Comparison of ENCODE assay signal across 8 cellular contexts in the genomic region with DNA sequence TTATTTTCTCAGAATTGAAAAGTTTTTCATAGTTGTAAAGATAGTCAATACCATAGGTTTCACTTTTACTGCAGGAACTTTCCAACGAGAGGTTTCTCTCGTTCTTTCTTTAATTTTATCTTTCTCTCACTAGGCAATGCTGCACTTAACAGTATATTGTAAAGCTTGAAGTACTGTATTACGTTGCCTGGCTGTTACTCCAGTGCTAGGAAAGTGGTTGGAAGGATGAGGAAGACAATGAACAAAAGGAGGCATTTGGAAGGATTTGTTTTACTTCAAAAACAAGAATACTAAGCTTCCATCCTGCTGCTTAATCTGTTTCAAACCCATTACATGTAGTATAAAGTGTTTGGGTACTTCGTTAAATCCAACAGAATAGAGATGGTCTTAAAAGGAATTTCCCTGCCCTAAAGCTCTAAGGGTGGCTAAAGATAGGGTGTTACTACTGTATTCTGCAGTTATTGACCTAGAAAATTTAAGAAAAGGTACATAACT. TPM values are rescaled to one million over a fixed set of nuclear protein-coding genes. Genes with fewer than 3 reads are reported as not detected.
DNase-seq lines count a peak whose midpoint lies in the region; ATAC-seq and TF ChIP-seq lines count a peak whose summit lies in the region.

No MANE protein-coding gene starts in this region.

- H3K9me3 ChIP-seq in H9 (ENCODE audit: control insufficient read depth, low read depth, low read length) = no peaks in the 10 kb centered on the region
- no peaks in the 10 kb centered on the region for H3K9me3 ChIP-seq in stomach smooth muscle (ENCODE audit: control insufficient read depth in 2 of 2, low read length in 2 of 2)

- peak overlapping the region; percentile 73 for H3K4me2 ChIP-seq in H9 (ENCODE audit: insufficient read depth, insufficient read length, low read length)

- no peak overlapping the region for H3K18ac ChIP-seq in H9 (ENCODE audit: insufficient read length, low read depth, low read length)

- no peak overlapping the region for H3T11ph ChIP-seq in H9 (ENCODE audit: low read length)

- H3K4me1 Mint-ChIP-seq in H9 = peaks cover 20 to 22% of the 10 kb centered on the region in 2 experiments
- peaks cover 49% of the 10 kb centered on the region for H3K4me1 Mint-ChIP-seq in activated naive CD8-positive, alpha-beta T cell treated with anti-CD3 and anti-CD28 coated beads for 36 hours
- peaks cover 43 to 47% of the 10 kb centered on the region in 2 donors for H3K4me1 Mint-ChIP-seq in immature natural killer cell

- no peaks in the 10 kb centered on the region for H3K27me3 ChIP-seq in H9 (ENCODE audit: insufficient read depth, low read length)
- no peaks in the 10 kb centered on the region for H3K27me3 ChIP-seq in stomach smooth muscle (ENCODE audit: control insufficient read depth in 1 of 2, insufficient read depth in 2 of 2, low read length in 2 of 2)

- no peak overlapping the region for H2AFZ ChIP-seq in H9 (ENCODE audit: low read length)

- H3K14ac ChIP-seq in H9 (ENCODE audit: insufficient read depth, low read length) = no peak overlapping the region

- H3K27ac ChIP-seq in H9 (ENCODE audit: insufficient read length, low read depth, low read length) (no peak overlapping the region), stomach smooth muscle (ENCODE audit: low read length) (peak overlapping the region; percentile 49)

- no peak overlapping the region for H4K8ac ChIP-seq in H9 (replicated peaks; ENCODE audit: insufficient read length, low read depth, low read length)

- H3K4me3 Mint-ChIP-seq in H9 = peak overlapping the region; percentile 99
- H3K4me3 Mint-ChIP-seq in activated naive CD8-positive, alpha-beta T cell treated with anti-CD3 and anti-CD28 coated beads for 36 hours = peak overlapping the region; percentile 99
- H3K4me3 Mint-ChIP-seq in immature natural killer cell = peak overlapping the region; percentile 95 to 99 (median 99)

- H3K4me3 ChIP-seq in AG09309 (ENCODE audit: control insufficient read depth, low read depth, low read length) = peak overlapping the region; percentile 83
- peak overlapping the region; percentile 80 to 87 for H3K4me3 ChIP-seq in stomach smooth muscle (ENCODE audit: low read length in 2 of 2)

- no peaks in the 10 kb centered on the region for H3K36me3 Mint-ChIP-seq in H9 (ENCODE audit: insufficient read depth in 1 of 3, low read depth in 3 of 3)
- H3K36me3 Mint-ChIP-seq in activated naive CD8-positive, alpha-beta T cell treated with anti-CD3 and anti-CD28 coated beads for 36 hours = peaks cover 9% of the 10 kb centered on the region
- no peaks in the 10 kb centered on the region for H3K36me3 Mint-ChIP-seq in immature natural killer cell

- no peaks in the 10 kb centered on the region for H4K20me1 ChIP-seq in H9 (ENCODE audit: control insufficient read depth, insufficient read depth, insufficient read length)

- H2BK15ac ChIP-seq in H9 (ENCODE audit: low read depth, low read length) = no peak overlapping the region

- peaks cover 6% of the 10 kb centered on the region for H3K23me2 ChIP-seq in H9 (ENCODE audit: insufficient read length, low read depth, low read length, poor library complexity, severe bottlenecking)

- no peak overlapping the region for H3K56ac ChIP-seq in H9 (ENCODE audit: insufficient read length, low read depth, low read length)

- H3K4ac ChIP-seq in H9 (ENCODE audit: low read depth, low read length) = no peak overlapping the region

- H3K9ac ChIP-seq in H9 (ENCODE audit: extremely low read depth, insufficient read length, low read length) = no peak overlapping the region
- H3K9ac ChIP-seq in stomach smooth muscle (ENCODE audit: low read length in 2 of 2) = peak overlapping the region; percentile 72 to 91

- no peak overlapping the region for H3K23ac ChIP-seq in H9 (ENCODE audit: insufficient read length, low read depth, low read length)

- H2AK5ac ChIP-seq in H9 (ENCODE audit: insufficient read length, low read length) = no peak overlapping the region

- H2BK5ac ChIP-seq in H9 (ENCODE audit: insufficient read length, low read length) = no peak overlapping the region

- no peak overlapping the region for H4K91ac ChIP-seq in H9 (ENCODE audit: insufficient read length, low read depth, low read length)

- H4K5ac ChIP-seq in H9 (ENCODE audit: insufficient read length, low read depth, low read length) = no peak overlapping the region

- H3K27me3 Mint-ChIP-seq in H9 (ENCODE audit: low read depth) (peaks cover 16% of the 10 kb centered on the region), immature natural killer cell (ENCODE audit: low read depth in 3 of 3) (peaks cover 8 to 15% (median 9%) of the 10 kb centered on the region in 3 donors)
- no peaks in the 10 kb centered on the region for H3K27me3 Mint-ChIP-seq in activated naive CD8-positive, alpha-beta T cell treated with anti-CD3 and anti-CD28 coated beads for 36 hours

- no peaks in the 10 kb centered on the region; a peak in 1 of 5 replicates for H3K9me3 Mint-ChIP-seq in H9
- no peaks in the 10 kb centered on the region for H3K9me3 Mint-ChIP-seq in activated naive CD8-positive, alpha-beta T cell treated with anti-CD3 and anti-CD28 coated beads for 36 hours
- H3K9me3 Mint-ChIP-seq in immature natural killer cell = no peaks in the 10 kb centered on the region

- no CpG with 5 or more reads among the region's 4 CpGs for WGBS in H9 (ENCODE audit: extremely low coverage, insufficient read length, low lambda C conversion rate)

- no peak overlapping the region for H2BK12ac ChIP-seq in H9 (ENCODE audit: insufficient read length, low read depth, low read length)

- ATAC-seq in HG03196 (IDR thresholded peaks at IDR 0.05; ENCODE audit: unreplicated experiment) (no peak), omental fat pad (ENCODE audit: low FRiP score) (no peak)

- TF ChIP-seq CTCF in AG09309 (IDR thresholded peaks at IDR 0.05; ENCODE audit: control insufficient read depth, insufficient read depth, low read depth, low read length, missing control alignments) (no peak), H9 (conservative IDR thresholded peaks at IDR 0.05) (no peak), omental fat pad (IDR thresholded peaks at IDR 0.05) (no peak)

- no peaks in the 10 kb centered on the region for H3K4me1 ChIP-seq in H9 (ENCODE audit: insufficient read depth, low read length)
- no peaks in the 10 kb centered on the region for H3K4me1 ChIP-seq in stomach smooth muscle (ENCODE audit: control insufficient read depth, insufficient read depth, low read length)

- no peaks in the 10 kb centered on the region for H3K36me3 ChIP-seq in stomach smooth muscle (ENCODE audit: control insufficient read depth in 2 of 2, insufficient read depth in 2 of 2, low read length in 2 of 2)

- no peak for DNase-seq in AG09309 (ENCODE audit: low read depth)
- no peak for DNase-seq in H9
- DNase-seq in activated naive CD8-positive, alpha-beta T cell treated with anti-CD3 and anti-CD28 coated beads for 36 hours = no peak
- no peak for DNase-seq in immature natural killer cell
- no peak for DNase-seq in NCI-H128 (lab: John Stamatoyannopoulos, UW; ENCODE audit: unreplicated experiment)
- no peak for DNase-seq in omental fat pad (ENCODE audit: low spot score)

- H2BK120ac ChIP-seq in H9 (ENCODE audit: low read depth, low read length, poor library complexity, severe bottlenecking) = no peak overlapping the region

- no peaks in the 10 kb centered on the region for H3K79me1 ChIP-seq in H9 (ENCODE audit: insufficient read depth, low read depth, low read length, poor library complexity, severe bottlenecking)

- H3K27ac Mint-ChIP-seq in H9 (peak overlapping the region in 1 of 3 experiments; percentile 100; a peak in 1 of 7 replicates), immature natural killer cell (peak overlapping the region; percentile 98 to 100 (median 99))
- peak overlapping the region; percentile 100 for H3K27ac Mint-ChIP-seq in activated naive CD8-positive, alpha-beta T cell treated with anti-CD3 and anti-CD28 coated beads for 36 hours

- no peak overlapping the region for H2BK20ac ChIP-seq in H9 (ENCODE audit: low read depth, low read length, poor library complexity, severe bottlenecking)

- H3K79me2 ChIP-seq in H9 (ENCODE audit: insufficient read depth, low read length) = no peaks in the 10 kb centered on the region

RNA-seq across cellular contexts. Expression of gene IFT57, which starts 0.6 kb away (rescaled TPM):
- total RNA-seq in H9 (2021) (21.4 and 21.9 TPM in 2 replicates), omental fat pad (10 to 100 TPM; 31.6 to 59.6 (median 51.0) TPM)
- 10 to 100 TPM; 34.9 to 35.3 TPM for total RNA-seq in activated naive CD8-positive, alpha-beta T cell treated with anti-CD3 and anti-CD28 coated beads for 36 hours
- polyA plus RNA-seq in immature natural killer cell = 10 to 100 TPM; 10.8 to 28.9 (median 22.6) TPM
